Comparison of ENCODE assay signal across 8 cellular contexts in the genomic region with DNA sequence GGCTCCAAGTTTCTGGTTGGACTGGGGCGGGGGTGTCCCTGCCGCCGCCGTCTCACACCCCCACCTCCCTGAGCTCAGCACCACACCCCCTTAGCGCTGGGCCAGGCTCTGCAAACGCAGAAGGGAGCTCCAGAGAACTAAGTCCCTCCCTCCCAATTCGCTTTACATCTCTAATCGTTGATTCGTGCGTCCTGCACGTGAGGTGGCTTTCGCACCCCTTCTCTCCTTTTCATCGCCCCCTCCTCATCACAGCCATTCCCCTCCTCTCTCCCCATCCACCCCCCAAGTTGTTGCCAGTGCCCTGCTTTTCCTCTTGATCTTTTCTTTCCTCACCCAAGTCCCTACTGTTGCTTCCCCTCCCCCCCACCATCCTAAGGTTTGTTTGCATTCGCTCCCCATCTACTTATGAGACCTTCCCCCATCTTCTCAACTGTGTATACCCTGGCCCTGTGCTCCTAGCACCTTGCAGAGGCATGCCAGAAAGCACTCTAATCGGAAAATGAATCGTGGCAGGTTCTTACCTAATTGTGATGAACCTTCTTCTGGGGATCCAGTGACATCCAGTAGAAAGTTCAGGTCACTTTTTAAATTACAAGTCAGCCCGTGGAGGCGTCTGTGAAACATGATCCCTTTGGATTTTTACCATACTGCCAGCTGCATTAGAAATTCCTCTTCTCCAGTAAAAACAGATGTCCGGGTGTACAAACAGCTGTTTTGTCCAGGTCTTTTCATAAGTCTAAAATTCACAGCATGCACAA. TPM values are rescaled to one million over a fixed set of nuclear protein-coding genes. Genes with fewer than 3 reads are reported as not detected.
DNase-seq lines count a peak whose midpoint lies in the region; ATAC-seq and TF ChIP-seq lines count a peak whose summit lies in the region.

No MANE protein-coding gene starts in this region.

- intact Hi-C loops in breast epithelium (cut with DNase I; ENCODE audit: low total_unique reads), result loop anchor here (10.0 kb wide), 1 partner anchor 2003 kb away; no protein-coding TSS in a partner anchor

- peak overlapping the region; percentile 51 for H3K27ac ChIP-seq in BLaER1
- H3K27ac ChIP-seq in breast epithelium, result peak overlapping the region; percentile 99
- peak overlapping the region; percentile 22 to 98 for H3K27ac ChIP-seq in liver (ENCODE audit: low read depth in 1 of 2, low read length in 2 of 2)
- peak overlapping the region; percentile 98 for H3K27ac ChIP-seq in thymus (ENCODE audit: low read depth)

- TF ChIP-seq RAD21 in liver (IDR thresholded peaks at IDR 0.05), result peak in 1 of 2 donors; percentile 26

- TF ChIP-seq CTCF in HFF-Myc (IDR thresholded peaks at IDR 0.05; ENCODE audit: low read depth, low read length, missing control alignments), result no peak
- no peak for TF ChIP-seq CTCF in breast epithelium (IDR thresholded peaks at IDR 0.05)
- TF ChIP-seq CTCF in liver (IDR thresholded peaks at IDR 0.05; ENCODE audit: low read depth, low read length, missing input control), result no peak

- ATAC-seq in GM21717 (IDR thresholded peaks at IDR 0.05; ENCODE audit: unreplicated experiment), result no peak

- H3K4me1 ChIP-seq in BLaER1 (peaks cover 55% of the 10 kb centered on the region), breast epithelium (peaks cover 0 to 17% of the 10 kb centered on the region in 2 donors), liver (ENCODE audit: control insufficient read depth in 4 of 4, insufficient read depth in 4 of 4, low read length in 3 of 4) (peaks cover 7 to 48% (median 29%) of the 10 kb centered on the region in 4 donors), thymus (ENCODE audit: control insufficient read depth, insufficient read depth, low read length) (peaks cover 39% of the 10 kb centered on the region)

- H3K9ac ChIP-seq in BLaER1, result peak overlapping the region; percentile 98
- H3K9ac ChIP-seq in liver (ENCODE audit: low read depth in 1 of 2, low read length in 2 of 2), result peak overlapping the region in 1 of 2 donors; percentile 33

- DNase-seq in HFF-Myc (ENCODE audit: extremely low read depth, low read depth) (peak; percentile 67), NCI-H82 (lab: John Stamatoyannopoulos, UW) (peak; percentile 99), breast epithelium (ENCODE audit: low spot score in 2 of 2) (no peak)
- no peak for DNase-seq in stimulated activated CD4-positive, alpha-beta T cell treated with anti-CD3 and anti-CD28 coated beads, Interleukin-4, amount 100 ng/mL, for 1 hour

- peak overlapping the region; percentile 79 for H3K4me2 ChIP-seq in BLaER1

- peaks cover 43% of the 10 kb centered on the region for H4K20me1 ChIP-seq in BLaER1

- 6% methylated on average over 19 of the region's 19 CpGs for WGBS in liver
- WGBS in thymus, result 10% methylated on average over 19 of the region's 19 CpGs

- H3K9me3 ChIP-seq in BLaER1, result no peaks in the 10 kb centered on the region
- H3K9me3 ChIP-seq in breast epithelium, result no peaks in the 10 kb centered on the region
- H3K9me3 ChIP-seq in liver (ENCODE audit: control insufficient read depth in 4 of 4, low read length in 3 of 4), result no peaks in the 10 kb centered on the region
- H3K9me3 ChIP-seq in thymus (ENCODE audit: control insufficient read depth), result peaks cover 1% of the 10 kb centered on the region

- no peaks in the 10 kb centered on the region for H3K27me3 ChIP-seq in BLaER1
- H3K27me3 ChIP-seq in breast epithelium, result no peaks in the 10 kb centered on the region
- no peaks in the 10 kb centered on the region for H3K27me3 ChIP-seq in liver (ENCODE audit: control insufficient read depth in 4 of 4, insufficient read depth in 4 of 4, low read length in 3 of 4)
- no peaks in the 10 kb centered on the region for H3K27me3 ChIP-seq in thymus (ENCODE audit: control insufficient read depth, insufficient read depth)

- no peak for TF ChIP-seq POLR2A in breast epithelium (IDR thresholded peaks at IDR 0.05)

- H3K4me3 ChIP-seq in BLaER1 (peak overlapping the region; percentile 94), HFF-Myc (replicated peaks; ENCODE audit: low read depth, low read length) (peak overlapping the region; percentile 94), breast epithelium (peak overlapping the region; percentile 66 to 94 (median 88)), liver (ENCODE audit: low read depth in 1 of 3, low read length in 3 of 3) (peak overlapping the region; percentile 80 to 85 (median 84)), thymus (ENCODE audit: low read length) (peak overlapping the region; percentile 97)

- H3K36me3 ChIP-seq in BLaER1 (no peaks in the 10 kb centered on the region), breast epithelium (no peaks in the 10 kb centered on the region), liver (ENCODE audit: control insufficient read depth in 4 of 4, insufficient read depth in 3 of 4, low read depth in 1 of 4, low read length in 3 of 4) (no peaks in the 10 kb centered on the region), thymus (ENCODE audit: control insufficient read depth, insufficient read depth) (no peaks in the 10 kb centered on the region)

TF ChIP-seq in liver, 16 proteins besides CTCF, POLR2A, EP300 and RAD21:
- TF ChIP-seq, protein P1, sequence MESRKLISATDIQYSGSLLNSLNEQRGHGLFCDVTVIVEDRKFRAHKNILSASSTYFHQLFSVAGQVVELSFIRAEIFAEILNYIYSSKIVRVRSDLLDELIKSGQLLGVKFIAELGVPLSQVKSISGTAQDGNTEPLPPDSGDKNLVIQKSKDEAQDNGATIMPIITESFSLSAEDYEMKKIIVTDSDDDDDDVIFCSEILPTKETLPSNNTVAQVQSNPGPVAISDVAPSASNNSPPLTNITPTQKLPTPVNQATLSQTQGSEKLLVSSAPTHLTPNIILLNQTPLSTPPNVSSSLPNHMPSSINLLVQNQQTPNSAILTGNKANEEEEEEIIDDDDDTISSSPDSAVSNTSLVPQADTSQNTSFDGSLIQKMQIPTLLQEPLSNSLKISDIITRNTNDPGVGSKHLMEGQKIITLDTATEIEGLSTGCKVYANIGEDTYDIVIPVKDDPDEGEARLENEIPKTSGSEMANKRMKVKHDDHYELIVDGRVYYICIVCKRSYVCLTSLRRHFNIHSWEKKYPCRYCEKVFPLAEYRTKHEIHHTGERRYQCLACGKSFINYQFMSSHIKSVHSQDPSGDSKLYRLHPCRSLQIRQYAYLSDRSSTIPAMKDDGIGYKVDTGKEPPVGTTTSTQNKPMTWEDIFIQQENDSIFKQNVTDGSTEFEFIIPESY (IDR thresholded peaks at IDR 0.05), result no peak
- TF ChIP-seq RXRA (IDR thresholded peaks at IDR 0.05) (no peak), HNF4G (IDR thresholded peaks at IDR 0.05) (no peak)
TF ChIP-seq in liver: peak in this region for 0.

RNA-seq across cellular contexts. Expression of a gene that starts 0.6 kb away (rescaled TPM):
- total RNA-seq in breast epithelium, result 100 to 1,000 TPM in 2 of 3 donors, 10 to 100 TPM in 1; 66.4 to 179 (median 159) TPM
- 100 to 1,000 TPM in 1 of 2 donors, 10 to 100 TPM in 1; 66.4 to 163 TPM for total RNA-seq in liver
- 10 to 100 TPM; 21.0 to 25.1 TPM for polyA plus RNA-seq in liver
- polyA plus RNA-seq in thymus, result 59.4 TPM

Comparison
In these comparisons a context has a peak if more than half of its experiments do, and no peak if none do; other contexts are left out.
1. DNase-seq: peak in HFF-Myc (single experiment) and NCI-H82 (single experiment); none in breast epithelium (0 of 2) and stimulated activated CD4-positive, alpha-beta T cell treated with anti-CD3 and anti-CD28 coated beads, Interleukin-4, amount 100 ng/mL, for 1 hour (single experiment).
2. Peak in every context shown above with its lines, with median percentiles within 50 percentile points of each other: H3K27ac ChIP-seq and H3K4me3 ChIP-seq.